1 cellular context compared by ENCODE assay signal in genomic region chr13:111845621-111846351, GRCh38.
TF ChIP-seq lines count a peak whose summit lies in the region.

No MANE protein-coding gene starts in this region.

TF ChIP-seq in H1, 55 proteins besides CTCF, POLR2A, EP300 and RAD21 (continued from another document):
- TF ChIP-seq SP4 (IDR thresholded peaks at IDR 0.05; ENCODE audit: low read length) (no peak), RXRA (IDR thresholded peaks at IDR 0.05; ENCODE audit: insufficient read depth, low read depth, low read length) (no peak), SIN3A (conservative IDR thresholded peaks at IDR 0.05 in 1 of 2, IDR thresholded peaks at IDR 0.05 in 1 of 2; ENCODE audit: low read depth in 1 of 2, low read length in 2 of 2) (no peak), BACH1 (IDR thresholded peaks at IDR 0.05; ENCODE audit: low read length) (0 out of 2 replicates have a peak, but pooled peaks have one; percentile 31), SIRT6 (IDR thresholded peaks at IDR 0.05; ENCODE audit: low read length) (no peak), HDAC2 (IDR thresholded peaks at IDR 0.05; ENCODE audit: borderline replicate concordance in 1 of 2, low read depth in 2 of 2, low read length in 2 of 2) (peak; percentile 57 to 70; a peak in 2 of 4 replicates), TCF12 (IDR thresholded peaks at IDR 0.05; ENCODE audit: low read depth, low read length) (0 out of 2 replicates have a peak, but pooled peaks have one; percentile 10), ASH2L (IDR thresholded peaks at IDR 0.05; ENCODE audit: low read length) (peak; percentile 60), CHD7 (IDR thresholded peaks at IDR 0.05; ENCODE audit: insufficient replicate concordance, low read length) (peak; percentile 43), BRCA1 (IDR thresholded peaks at IDR 0.05; ENCODE audit: low read depth, low read length) (no peak), E2F6 (IDR thresholded peaks at IDR 0.05) (peak; percentile 59), FOSL1 (IDR thresholded peaks at IDR 0.05; ENCODE audit: insufficient read depth, low read depth, low read length) (no peak), KDM1A (IDR thresholded peaks at IDR 0.05; ENCODE audit: borderline replicate concordance, low read length) (peak; percentile 70; the same call in 1 of the 2 replicates), SP1 (IDR thresholded peaks at IDR 0.05; ENCODE audit: low read depth, low read length) (peak; percentile 12; the same call in 1 of the 2 replicates), CHD1 (IDR thresholded peaks at IDR 0.05; ENCODE audit: low read depth, low read length) (no peak), NANOG (IDR thresholded peaks at IDR 0.05; ENCODE audit: insufficient read depth, low read depth, low read length, poor library complexity, severe bottlenecking) (no peak)
